ENCODE assay signal across 25 cellular contexts in genomic region chr1:150505431-150505830, GRCh38. TPM values are rescaled to one million over a fixed set of nuclear protein-coding genes. Genes with fewer than 3 reads are reported as not detected.
"Had no signal": no experiment of that assay in that cellular context is flagged by ENCODE, and none has a peak within 500 bp of the region (broad histone marks: within the 10 kb centered on the region; RNA-seq: fewer than 3 reads in every experiment).

No MANE protein-coding gene starts in this region.

- H3K9me3 Mint-ChIP-seq: activated CD4-positive, alpha-beta memory T cell treated with anti-CD3 and anti-CD28 coated beads for 36 hours; memory B cell; naive B cell; stimulated activated naive CD8-positive, alpha-beta T cell treated with anti-CD3 and anti-CD28 coated beads, Interleukin-15, amount 100 ng/mL, for 72 hours had no signal

- H3K27ac ChIP-seq: gastrocnemius medialis, left lung, neutrophil, suprapubic skin, transverse colon, uterus had no signal

- DNase-seq: activated CD4-positive, alpha-beta memory T cell treated with anti-CD3 and anti-CD28 coated beads for 36 hours; activated CD4-positive, alpha-beta T cell treated with anti-CD3 and anti-CD28 coated beads for 36 hours; activated CD8-positive, alpha-beta memory T cell treated with anti-CD3 and anti-CD28 coated beads, Interleukin-2, amount 10 ng/mL, durations not matched to agents 7 days and 5 days; activated naive CD4-positive, alpha-beta T cell; erythroblast; gastrocnemius medialis; head of caudate nucleus; left lung; mucosa of descending colon; naive B cell; posterior cingulate gyrus; right cardiac atrium; stimulated activated naive CD8-positive, alpha-beta T cell treated with anti-CD3 and anti-CD28 coated beads, Interleukin-15, amount 100 ng/mL, for 72 hours; SW 1271; transverse colon; uterus had no signal

- H3K27me3 Mint-ChIP-seq: activated CD4-positive, alpha-beta memory T cell treated with anti-CD3 and anti-CD28 coated beads for 36 hours; activated CD4-positive, alpha-beta T cell treated with anti-CD3 and anti-CD28 coated beads for 36 hours; activated CD8-positive, alpha-beta memory T cell treated with anti-CD3 and anti-CD28 coated beads, Interleukin-2, amount 10 ng/mL, durations not matched to agents 7 days and 5 days; memory B cell; naive B cell; stimulated activated naive CD8-positive, alpha-beta T cell treated with anti-CD3 and anti-CD28 coated beads, Interleukin-15, amount 100 ng/mL, for 72 hours had no signal

- H3K27ac Mint-ChIP-seq: activated CD4-positive, alpha-beta memory T cell treated with anti-CD3 and anti-CD28 coated beads for 36 hours; activated CD4-positive, alpha-beta T cell treated with anti-CD3 and anti-CD28 coated beads for 36 hours; activated CD8-positive, alpha-beta memory T cell treated with anti-CD3 and anti-CD28 coated beads, Interleukin-2, amount 10 ng/mL, durations not matched to agents 7 days and 5 days; memory B cell had no signal

- ATAC-seq: activated CD4-positive, alpha-beta T cell treated with anti-CD3 and anti-CD28 coated beads for 36 hours; activated CD8-positive, alpha-beta memory T cell treated with anti-CD3 and anti-CD28 coated beads, Interleukin-2, amount 10 ng/mL, durations not matched to agents 7 days and 5 days; gastrocnemius medialis; mucosa of descending colon; right cardiac atrium; stimulated activated naive CD8-positive, alpha-beta T cell treated with anti-CD3 and anti-CD28 coated beads, Interleukin-15, amount 100 ng/mL, for 72 hours had no signal

- H3K4me3 Mint-ChIP-seq: activated CD4-positive, alpha-beta memory T cell treated with anti-CD3 and anti-CD28 coated beads for 36 hours; activated CD4-positive, alpha-beta T cell treated with anti-CD3 and anti-CD28 coated beads for 36 hours; activated CD8-positive, alpha-beta memory T cell treated with anti-CD3 and anti-CD28 coated beads, Interleukin-2, amount 10 ng/mL, durations not matched to agents 7 days and 5 days; memory B cell; naive B cell; stimulated activated naive CD8-positive, alpha-beta T cell treated with anti-CD3 and anti-CD28 coated beads, Interleukin-15, amount 100 ng/mL, for 72 hours had no signal

- H3K4me1 Mint-ChIP-seq: activated CD4-positive, alpha-beta T cell treated with anti-CD3 and anti-CD28 coated beads for 36 hours; activated CD8-positive, alpha-beta memory T cell treated with anti-CD3 and anti-CD28 coated beads, Interleukin-2, amount 10 ng/mL, durations not matched to agents 7 days and 5 days; memory B cell had no signal

RNA-seq across cellular contexts. Expression of gene FALEC, which starts 10.1 kb away (rescaled TPM):
- total RNA-seq: activated CD4-positive, alpha-beta memory T cell treated with anti-CD3 and anti-CD28 coated beads for 36 hours; bronchial epithelial cell; chondrocyte; dermis microvascular lymphatic vessel endothelial cell; gastrocnemius medialis; kidney epithelial cell; left lung; mucosa of descending colon; skeletal muscle tissue; suprapubic skin; T-helper 2 cell treated with Interferon-gamma antibody and Interleukin-4, amounts not matched to agents 100 ng/mL and 5 ng/mL, for 36 hours; transverse colon had no signal
